Comparison of ENCODE assay signal across 1 cellular context in genomic region chr10:89001428-89002072, GRCh38.
TF ChIP-seq lines count a peak whose summit lies in the region.

No MANE protein-coding gene starts in this region.

TF ChIP-seq in SK-N-SH treated with all-trans-retinoic acid at 6 μM for 48 hours, 23 proteins besides CTCF, POLR2A, EP300 and RAD21 (continued from another document):
- no peak for TF ChIP-seq PATZ1 (CRISPR knock-in tag; IDR thresholded peaks at IDR 0.05; ENCODE audit: borderline replicate concordance)
